ENCODE assay signal across 26 cellular contexts in the genomic region with DNA sequence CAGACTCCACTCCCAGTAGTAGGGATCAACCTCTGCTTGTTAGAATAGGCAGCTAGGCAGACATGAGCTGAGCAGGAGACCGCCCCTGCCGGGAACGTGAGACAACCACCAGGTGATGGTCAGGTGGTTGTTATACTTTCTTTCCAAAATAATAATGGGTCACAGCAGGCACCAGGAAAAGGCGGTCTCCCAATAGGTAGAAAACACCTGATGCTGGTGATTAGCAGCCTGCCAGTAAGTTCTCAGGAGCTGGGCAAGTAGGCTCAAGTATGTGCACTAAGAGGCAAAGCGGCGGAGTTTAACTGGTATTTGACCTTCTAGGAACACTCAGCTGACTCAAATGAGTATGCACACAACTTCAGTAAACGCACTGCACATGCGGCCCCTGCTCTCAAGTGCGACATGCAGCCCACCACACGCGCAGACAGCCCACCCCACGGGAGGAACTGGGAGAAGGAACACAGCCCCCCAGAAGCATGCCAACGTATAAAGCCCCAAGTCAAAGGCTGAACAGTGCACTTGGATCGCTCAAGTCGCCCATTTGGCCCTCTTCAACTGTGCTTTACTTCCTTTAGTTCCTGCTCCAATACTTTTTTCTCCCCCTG.
DNase-seq lines count a peak whose midpoint lies in the region; ATAC-seq and TF ChIP-seq lines count a peak whose summit lies in the region.
"Had no signal": no experiment of that assay in that cellular context is flagged by ENCODE, and none has a peak within 500 bp of the region (broad histone marks: within the 10 kb centered on the region; RNA-seq: fewer than 3 reads in every experiment).

No MANE protein-coding gene starts in this region.

- DNase-seq in activated naive CD8-positive, alpha-beta T cell treated with anti-CD3 and anti-CD28 coated beads for 36 hours: no peak
- DNase-seq in lung (ENCODE audit: low spot score): peak; percentile 77
- peak; percentile 70 for DNase-seq in upper lobe of right lung
- no peak for DNase-seq in NCI-H2196 (lab: John Stamatoyannopoulos, UW; ENCODE audit: unreplicated experiment)
- no peak for DNase-seq in substantia nigra (lab: John Stamatoyannopoulos, UW)
- DNase-seq: activated CD4-positive, alpha-beta T cell treated with anti-CD3 and anti-CD28 coated beads for 36 hours; activated effector memory CD4-positive, alpha-beta T cell treated with Interleukin-2 at 50 U/mL for 16 hours; activated T-cell treated with anti-CD3 and anti-CD28 coated beads for 4 hours; BE2C; body of pancreas; midbrain; MM.1S; NCI-H1436 treated with DMSO at 0.1 percent for 48 hours; NCI-H774; stimulated activated CD8-positive, alpha-beta memory T cell treated with anti-CD3 and anti-CD28 coated beads, Interleukin-4, amount 100 ng/mL, for 48 hours; stomach; tibial artery had no signal

- H3K9ac ChIP-seq in SU-DHL-6 (ENCODE audit: low read length): peak overlapping the region; percentile 90
- H3K9ac ChIP-seq: KMS-11 had no signal

- peaks cover 2% of the 10 kb centered on the region for H3K36me3 Mint-ChIP-seq in activated naive CD8-positive, alpha-beta T cell
- H3K36me3 Mint-ChIP-seq in activated naive CD8-positive, alpha-beta T cell treated with anti-CD3 and anti-CD28 coated beads for 36 hours: no peaks in the 10 kb centered on the region
- H3K36me3 Mint-ChIP-seq: naive thymus-derived CD8-positive, alpha-beta T cell had no signal

- no peaks in the 10 kb centered on the region for H3K9me3 ChIP-seq in SU-DHL-6 (ENCODE audit: insufficient read depth, low read length)
- no peaks in the 10 kb centered on the region for H3K9me3 ChIP-seq in lung (ENCODE audit: control insufficient read depth in 2 of 2, insufficient read depth in 1 of 2, low read length in 1 of 2)
- H3K9me3 ChIP-seq in upper lobe of right lung: no peaks in the 10 kb centered on the region
- H3K9me3 ChIP-seq: BE2C, body of pancreas, tibial artery had no signal

- peaks cover 83% of the 10 kb centered on the region for H3F3A ChIP-seq in SU-DHL-6 (ENCODE audit: insufficient read depth)

- peak overlapping the region; percentile 87 for H3K4me2 ChIP-seq in SU-DHL-6 (ENCODE audit: low read depth, low read length, poor library complexity, severe bottlenecking)
- H3K4me2 ChIP-seq: KMS-11 had no signal

- H3K36me3 ChIP-seq in SU-DHL-6 (ENCODE audit: low read length): no peaks in the 10 kb centered on the region
- no peaks in the 10 kb centered on the region for H3K36me3 ChIP-seq in lung (ENCODE audit: control insufficient read depth in 2 of 2, insufficient read depth in 2 of 2, low read length in 2 of 2)
- H3K36me3 ChIP-seq in upper lobe of right lung: no peaks in the 10 kb centered on the region
- H3K36me3 ChIP-seq: BE2C, stomach, tibial artery had no signal

- peaks cover 10% of the 10 kb centered on the region for H3K4me1 Mint-ChIP-seq in activated naive CD8-positive, alpha-beta T cell (ENCODE audit: low read depth)
- peaks cover 13% of the 10 kb centered on the region for H3K4me1 Mint-ChIP-seq in activated naive CD8-positive, alpha-beta T cell treated with anti-CD3 and anti-CD28 coated beads for 36 hours

- H3K9me2 ChIP-seq in SU-DHL-6 (replicated peaks; ENCODE audit: insufficient read depth, low read length): no peaks in the 10 kb centered on the region

- no peak overlapping the region for H3K27ac Mint-ChIP-seq in activated naive CD8-positive, alpha-beta T cell
- H3K27ac Mint-ChIP-seq in activated naive CD8-positive, alpha-beta T cell treated with anti-CD3 and anti-CD28 coated beads for 36 hours: no peak overlapping the region
- H3K27ac Mint-ChIP-seq: activated CD4-positive, alpha-beta T cell treated with anti-CD3 and anti-CD28 coated beads for 36 hours; naive thymus-derived CD8-positive, alpha-beta T cell; T-helper 1 cell treated with Interleukin-12 subunit alpha and Interleukin-12 subunit beta and Interleukin-4 antibody, amounts not matched to agents 30 μg/mL and 1 μg/mL, for 36 hours had no signal

- H3K4me3 Mint-ChIP-seq in activated naive CD8-positive, alpha-beta T cell: peak overlapping the region; percentile 59
- no peak overlapping the region for H3K4me3 Mint-ChIP-seq in activated naive CD8-positive, alpha-beta T cell treated with anti-CD3 and anti-CD28 coated beads for 36 hours
- H3K4me3 Mint-ChIP-seq: activated CD4-positive, alpha-beta T cell treated with anti-CD3 and anti-CD28 coated beads for 36 hours; T-helper 1 cell treated with Interleukin-12 subunit alpha and Interleukin-12 subunit beta and Interleukin-4 antibody, amounts not matched to agents 30 μg/mL and 1 μg/mL, for 36 hours had no signal

- ATAC-seq in lung (ENCODE audit: insufficient read depth, low FRiP score): peak; percentile 68
- peak; percentile 81 for ATAC-seq in upper lobe of right lung
- no peak for ATAC-seq in GM21717 (IDR thresholded peaks at IDR 0.05; ENCODE audit: unreplicated experiment)
- ATAC-seq: activated CD4-positive, alpha-beta T cell treated with anti-CD3 and anti-CD28 coated beads for 36 hours; body of pancreas; left lobe of liver; naive thymus-derived CD8-positive, alpha-beta T cell had no signal

- 71 to 91% methylated on average over 15 of the region's 15 CpGs for WGBS in lung, 2 donors

- H3K79me2 ChIP-seq in SU-DHL-6 (ENCODE audit: insufficient read depth, low read length): peaks cover 5% of the 10 kb centered on the region; the same call in 1 of the 2 replicates

- peaks cover 4% of the 10 kb centered on the region for H3K27me3 Mint-ChIP-seq in activated naive CD8-positive, alpha-beta T cell
- H3K27me3 Mint-ChIP-seq in activated naive CD8-positive, alpha-beta T cell treated with anti-CD3 and anti-CD28 coated beads for 36 hours: peaks cover 27% of the 10 kb centered on the region

- H2AFZ ChIP-seq in SU-DHL-6 (ENCODE audit: low read depth, low read length, severe bottlenecking): no peak overlapping the region

- no peaks in the 10 kb centered on the region for H4K20me1 ChIP-seq in SU-DHL-6 (ENCODE audit: low read depth, low read length)

- H3K27ac ChIP-seq in SU-DHL-6 (ENCODE audit: low read depth, low read length) (peak overlapping the region; percentile 100), lung (ENCODE audit: low read depth in 1 of 2, low read length in 1 of 2) (no peak overlapping the region), upper lobe of right lung (no peak overlapping the region), substantia nigra (ENCODE audit: low read depth, low read length, poor library complexity, severe bottlenecking) (no peak overlapping the region)
- H3K27ac ChIP-seq: body of pancreas, KMS-11, RWPE1, skin epidermis, stomach, tibial artery had no signal

- H3K4me1 ChIP-seq in lung (ENCODE audit: control insufficient read depth in 2 of 2, insufficient read depth in 2 of 2, low read length in 2 of 2): peaks cover 0 to 5% of the 10 kb centered on the region in 2 donors
- peaks cover 10% of the 10 kb centered on the region for H3K4me1 ChIP-seq in upper lobe of right lung
- H3K4me1 ChIP-seq: BE2C had no signal

- intact Hi-C loops in upper lobe of right lung (cut with DNase I): no loop called here

- no peak for TF ChIP-seq CTCF in SU-DHL-6 (IDR thresholded peaks at IDR 0.05; ENCODE audit: insufficient read depth, low read length, poor library complexity, severe bottlenecking)
- TF ChIP-seq CTCF in lung (IDR thresholded peaks at IDR 0.05; ENCODE audit: control extremely low read depth, extremely low read depth): no peak
- no peak for TF ChIP-seq CTCF in upper lobe of right lung (IDR thresholded peaks at IDR 0.05)

- H3K4me3 ChIP-seq in SU-DHL-6 (ENCODE audit: insufficient read depth, low read length, poor library complexity, severe bottlenecking): no peak overlapping the region
- no peak overlapping the region for H3K4me3 ChIP-seq in lung
- no peak overlapping the region for H3K4me3 ChIP-seq in upper lobe of right lung
- H3K4me3 ChIP-seq: body of pancreas, skin epidermis, stomach, tibial artery had no signal

- H3K9me3 Mint-ChIP-seq in activated naive CD8-positive, alpha-beta T cell (ENCODE audit: low read depth): no peaks in the 10 kb centered on the region
- no peaks in the 10 kb centered on the region for H3K9me3 Mint-ChIP-seq in activated naive CD8-positive, alpha-beta T cell treated with anti-CD3 and anti-CD28 coated beads for 36 hours

- H3K27me3 ChIP-seq in SU-DHL-6 (ENCODE audit: low read length) (no peaks in the 10 kb centered on the region), lung (ENCODE audit: control insufficient read depth, insufficient read depth) (no peaks in the 10 kb centered on the region), upper lobe of right lung (no peaks in the 10 kb centered on the region)
- H3K27me3 ChIP-seq: BE2C, body of pancreas, tibial artery had no signal

Comparison
In these comparisons a context has a peak if more than half of its experiments do, and no peak if none do; other contexts are left out.
1. DNase-seq: peak in lung (single experiment) and upper lobe of right lung (single experiment); none in activated naive CD8-positive, alpha-beta T cell treated with anti-CD3 and anti-CD28 coated beads for 36 hours (single experiment), NCI-H2196 (single experiment) and substantia nigra (0 of 49).